In genomic region chr1:153465728-153466625, GRCh38 we compare ENCODE assay signal across 8 cellular contexts. TPM values are rescaled to one million over a fixed set of nuclear protein-coding genes. Genes with fewer than 3 reads are reported as not detected.
DNase-seq lines count a peak whose midpoint lies in the region; ATAC-seq and TF ChIP-seq lines count a peak whose summit lies in the region.

No MANE protein-coding gene starts in this region.

- POLR2A ChIA-PET in PC-3 (lab: Charles Lee; ENCODE audit: unreplicated experiment): no interaction called here

- no peaks in the 10 kb centered on the region for H4K20me1 ChIP-seq in PC-3 (ENCODE audit: low read length)

- DNase-seq in NCI-H82 (lab: John Stamatoyannopoulos, UW): peak; percentile 49
- DNase-seq in NCI-H82 treated with DMSO at 0.1 percent for 48 hours (lab: John Stamatoyannopoulos, UW; ENCODE audit: unreplicated experiment): no peak
- DNase-seq in PC-3: peak; percentile 65
- peak; percentile 47 to 48 for DNase-seq in activated T-helper 1 cell treated with anti-CD3 and anti-CD28 coated beads, Interleukin-2, amount 50 U/mL, for 16 hours (ENCODE audit: low read depth in 1 of 2, low spot score in 1 of 2)
- DNase-seq in head of caudate nucleus: peak in 29 of 42 donors; percentile 12 to 74 (median 37)
- DNase-seq in retinal pigment epithelial cell (ENCODE audit: low read depth): peak; percentile 30
- no peak for DNase-seq in NCI-H524 (lab: John Stamatoyannopoulos, UW)

- CTCF ChIA-PET in PC-3 (lab: Charles Lee): no interaction called here

- H3K9me3 ChIP-seq in PC-3 (ENCODE audit: low read length): peaks cover 4% of the 10 kb centered on the region; the same call in 1 of the 2 replicates

- H3F3A ChIP-seq in PC-3 (ENCODE audit: low read length, unreplicated experiment): no peaks in the 10 kb centered on the region

- H3K79me2 ChIP-seq in PC-3 (ENCODE audit: low read length): no peaks in the 10 kb centered on the region

- H3K4me1 ChIP-seq in PC-3 (ENCODE audit: insufficient read depth, low read length): no peaks in the 10 kb centered on the region

- no peak overlapping the region for H3K9ac ChIP-seq in PC-3 (ENCODE audit: low read length)

- TF ChIP-seq CTCF in PC-3 (conservative IDR thresholded peaks at IDR 0.05; ENCODE audit: low read depth, low read length) (peak; percentile 89), retinal pigment epithelial cell (conservative IDR thresholded peaks at IDR 0.05; ENCODE audit: low read depth, low read length) (peak; percentile 76)

- no TSS peak for BruUV-seq in PC-3 (replicated peaks; lab: Mats Ljungman, UMichigan)

- no peak overlapping the region for H3K4me3 ChIP-seq in PC-3 (ENCODE audit: low read length)
- no peak overlapping the region for H3K4me3 ChIP-seq in retinal pigment epithelial cell (ENCODE audit: low read length)

- no peaks in the 10 kb centered on the region for H3K9me2 ChIP-seq in PC-3 (replicated peaks; ENCODE audit: low read length)

- H2AFZ ChIP-seq in PC-3 (ENCODE audit: low read length): no peak overlapping the region

- no peak overlapping the region for H3K27ac ChIP-seq in PC-3 (ENCODE audit: low read length)

- no peaks in the 10 kb centered on the region for H3K36me3 ChIP-seq in PC-3 (ENCODE audit: low read depth, low read length)

- intact Hi-C loops in PC-3 (cut with micrococcal nuclease): loop anchor here (1.0 kb wide), 1 partner anchor 29 kb away; no protein-coding TSS in a partner anchor
- intact Hi-C loops in head of caudate nucleus (cut with DNase I): no loop called here

- 0 out of 2 replicates have a peak, but pooled peaks cover 6% of the 10 kb centered on the region for H3K27me3 ChIP-seq in PC-3 (ENCODE audit: low read length)

- ATAC-seq in PC-3 (peak; percentile 88), GM19452 (IDR thresholded peaks at IDR 0.05; ENCODE audit: unreplicated experiment) (no peak)

- no peak overlapping the region for H3K4me2 ChIP-seq in PC-3 (ENCODE audit: low read length)

RNA-seq across cellular contexts. Expression of gene S100A7, which starts 5.5 kb away (rescaled TPM):
- not detected in 2 replicates for total RNA-seq in PC-3 (2014; rRNA removed)

RNA-seq across cellular contexts. Expression of gene S100A7A, which starts 49.7 kb away (rescaled TPM):
- not detected in 2 replicates for total RNA-seq in PC-3 (2014; rRNA removed)

Comparison
In these comparisons a context has a peak if more than half of its experiments do, and no peak if none do; other contexts are left out.
1. DNase-seq: peak in NCI-H82 (single experiment), PC-3 (single experiment), activated T-helper 1 cell treated with anti-CD3 and anti-CD28 coated beads, Interleukin-2, amount 50 U/mL, for 16 hours (2 of 2), head of caudate nucleus (29 of 42) and retinal pigment epithelial cell (single experiment); none in NCI-H82 treated with DMSO at 0.1 percent for 48 hours (single experiment) and NCI-H524 (0 of 2).